Comparison of ENCODE assay signal across 8 cellular contexts in genomic region chr21:37072239-37072987, GRCh38. TPM values are rescaled to one million over a fixed set of nuclear protein-coding genes. Genes with fewer than 3 reads are reported as not detected.
DNase-seq lines count a peak whose midpoint lies in the region; ATAC-seq, FAIRE-seq and TF ChIP-seq lines count a peak whose summit lies in the region.

No MANE protein-coding gene starts in this region.

- FAIRE-seq in HTR-8/SVneo (lab: Jason Lieb, UNC) (peak; percentile 33), astrocyte (lab: Jason Lieb, UNC) (no peak)

- no peak for TF ChIP-seq CTCF in astrocyte (IDR thresholded peaks at IDR 0.05; ENCODE audit: insufficient read depth, low read depth, low read length)

- peaks cover 14% of the 10 kb centered on the region for H3K4me1 ChIP-seq in astrocyte (ENCODE audit: insufficient read depth, low read length)

- peak; percentile 77 for DNase-seq in DMS79 (lab: John Stamatoyannopoulos, UW)
- no peak for DNase-seq in HTR-8/SVneo (ENCODE audit: insufficient read length, low spot score)
- DNase-seq in RPMI8226 = peak; percentile 62
- DNase-seq in astrocyte (ENCODE audit: low read depth) = peak; percentile 85
- DNase-seq in hepatic stellate cell (ENCODE audit: low spot score) = peak; percentile 44
- DNase-seq in pulmonary artery endothelial cell (ENCODE audit: low read depth, low spot score) = peak; percentile 66
- no peak for DNase-seq in islet precursor cell

- H3K27ac Mint-ChIP-seq in astrocyte (ENCODE audit: unreplicated experiment) = peak overlapping the region; percentile 94

- no peaks in the 10 kb centered on the region for H3K36me3 ChIP-seq in astrocyte (ENCODE audit: insufficient read depth, low read length)

- peak overlapping the region; percentile 96 for H3K27ac ChIP-seq in astrocyte (ENCODE audit: low read depth, low read length)

- peak overlapping the region; percentile 95 for H3K4me2 ChIP-seq in astrocyte (ENCODE audit: low read length)

- peaks cover 8% of the 10 kb centered on the region for H3K36me3 Mint-ChIP-seq in astrocyte (ENCODE audit: low read depth, unreplicated experiment)

- peaks cover 15% of the 10 kb centered on the region for H3K4me1 Mint-ChIP-seq in astrocyte (ENCODE audit: low read depth, unreplicated experiment)

- H3K27me3 Mint-ChIP-seq in astrocyte (ENCODE audit: low read depth, unreplicated experiment) = no peaks in the 10 kb centered on the region

- H3K4me3 ChIP-seq in astrocyte (ENCODE audit: insufficient read depth, low read depth, low read length) = peak overlapping the region; percentile 79

- H3K4me3 Mint-ChIP-seq in astrocyte (ENCODE audit: unreplicated experiment) = peak overlapping the region; percentile 89

- peaks cover 59% of the 10 kb centered on the region for H3K79me2 ChIP-seq in astrocyte (ENCODE audit: insufficient read depth, low read length)

- H3K9ac ChIP-seq in astrocyte (ENCODE audit: low read length) = peak overlapping the region; percentile 96

- no peaks in the 10 kb centered on the region for H3K9me3 Mint-ChIP-seq in astrocyte (ENCODE audit: unreplicated experiment)

- peaks cover 38% of the 10 kb centered on the region for H4K20me1 ChIP-seq in astrocyte (ENCODE audit: insufficient read depth, low read length)

- no peaks in the 10 kb centered on the region for H3K27me3 ChIP-seq in astrocyte (ENCODE audit: insufficient read depth, low read length)

- peak; percentile 41 for ATAC-seq in GM21515 (IDR thresholded peaks at IDR 0.05; ENCODE audit: unreplicated experiment)

- H3K9me3 ChIP-seq in astrocyte (ENCODE audit: insufficient read depth, low read depth, low read length) = no peaks in the 10 kb centered on the region

- H2AFZ ChIP-seq in astrocyte (ENCODE audit: low read depth, low read length) = peak overlapping the region; percentile 80

RNA-seq across cellular contexts. Expression of gene PIGP, which starts 0.5 kb away (rescaled TPM):
- total RNA-seq in astrocyte (21.2 and 24.0 TPM in 2 replicates), pulmonary artery endothelial cell (5.0 and 5.7 TPM in 2 replicates)

RNA-seq across cellular contexts. Expression of gene TTC3, which starts 0.6 kb away (rescaled TPM):
- total RNA-seq in astrocyte = 223 and 232 TPM in 2 replicates
- total RNA-seq in pulmonary artery endothelial cell = 115 and 130 TPM in 2 replicates

Comparison
In these comparisons a context has a peak if more than half of its experiments do, and no peak if none do; other contexts are left out.
1. DNase-seq: peak in DMS79 (single experiment), RPMI8226 (single experiment), astrocyte (single experiment), hepatic stellate cell (single experiment) and pulmonary artery endothelial cell (single experiment); none in HTR-8/SVneo (single experiment) and islet precursor cell (single experiment).